ENCODE assay signal across 20 cellular contexts in genomic region chr21:27812279-27812678, GRCh38.
DNase-seq lines count a peak whose midpoint lies in the region; ATAC-seq, FAIRE-seq and TF ChIP-seq lines count a peak whose summit lies in the region.
"Had no signal": no experiment of that assay in that cellular context is flagged by ENCODE, and none has a peak within 500 bp of the region (broad histone marks: within the 10 kb centered on the region; RNA-seq: fewer than 3 reads in every experiment).

No MANE protein-coding gene starts in this region.

- 70 to 75% methylated on average over 4 of the region's 4 CpGs for WGBS in esophagus squamous epithelium, 2 donors

- no peak overlapping the region for H3K4me2 ChIP-seq in GM23338

- H3K27me3 ChIP-seq in GM23338 (ENCODE audit: insufficient read depth) (no peaks in the 10 kb centered on the region), bronchial epithelial cell (ENCODE audit: control insufficient read depth, insufficient read depth, low read length) (no peaks in the 10 kb centered on the region), esophagus squamous epithelium (no peaks in the 10 kb centered on the region)
- H3K27me3 ChIP-seq: Peyer's patch had no signal

- no peaks in the 10 kb centered on the region for H3K79me2 ChIP-seq in GM23338 (replicated peaks; ENCODE audit: insufficient read depth)

- H3K36me3 ChIP-seq in GM23338 (ENCODE audit: insufficient read depth) (no peaks in the 10 kb centered on the region), bronchial epithelial cell (ENCODE audit: control insufficient read depth, insufficient read depth, low read length) (no peaks in the 10 kb centered on the region), esophagus squamous epithelium (no peaks in the 10 kb centered on the region)
- H3K36me3 ChIP-seq: Peyer's patch had no signal

- no peaks in the 10 kb centered on the region for H4K20me1 ChIP-seq in GM23338 (replicated peaks; ENCODE audit: insufficient read depth)

- no peak for FAIRE-seq in bronchial epithelial cell (lab: Jason Lieb, UNC)

- no peaks in the 10 kb centered on the region for H3K9me3 ChIP-seq in esophagus squamous epithelium
- H3K9me3 ChIP-seq: Peyer's patch had no signal

- H3K4me1 Mint-ChIP-seq in GM23338 = no peaks in the 10 kb centered on the region
- H3K4me1 Mint-ChIP-seq: CD14-positive monocyte had no signal

- H3K9me2 ChIP-seq in GM23338 (ENCODE audit: insufficient read depth) = no peaks in the 10 kb centered on the region

- H3F3A ChIP-seq in GM23338 (replicated peaks; ENCODE audit: low read depth) = no peaks in the 10 kb centered on the region

- H3K27me3 Mint-ChIP-seq in GM23338 (ENCODE audit: insufficient read depth, low read depth, poor library complexity) = no peaks in the 10 kb centered on the region

- H3K27ac Mint-ChIP-seq in GM23338 = no peak overlapping the region
- H3K27ac Mint-ChIP-seq: CD14-positive monocyte had no signal

- H3K4me1 ChIP-seq in GM23338 (ENCODE audit: insufficient read depth) = peaks cover 3% of the 10 kb centered on the region; the same call in 1 of the 2 replicates
- H3K4me1 ChIP-seq in esophagus squamous epithelium = peaks cover 0 to 3% (median 0%) of the 10 kb centered on the region in 3 donors
- H3K4me1 ChIP-seq: Peyer's patch had no signal

- H3K36me3 Mint-ChIP-seq in GM23338 (ENCODE audit: low read depth) = no peaks in the 10 kb centered on the region
- H3K36me3 Mint-ChIP-seq: CD14-positive monocyte had no signal

- 0 out of 2 replicates have a peak overlapping the region, but pooled peaks have one; percentile 40 for H2AFZ ChIP-seq in GM23338

- no peak for TF ChIP-seq POLR2A in esophagus squamous epithelium (IDR thresholded peaks at IDR 0.05)

- no peak for DNase-seq in GM23338 (ENCODE audit: low spot score)
- peak; percentile 9 for DNase-seq in NCI-H226
- peak; percentile 60 for DNase-seq in bronchial epithelial cell (ENCODE audit: low read depth)
- peak; percentile 70 for DNase-seq in foreskin melanocyte
- DNase-seq in esophagus squamous epithelium (lab: John Stamatoyannopoulos, UW) = no peak
- DNase-seq in NK-92 treated with Interleukin-12 subunit alpha and Interleukin-12 subunit beta, amount 100 ng/mL, for 24 hours (lab: John Stamatoyannopoulos, UW) = no peak
- no peak for DNase-seq in GOT3 (lab: John Stamatoyannopoulos, UW)
- DNase-seq: ACHN, AML-193, COR-L47, DMS153, KBM-7, NCI-H1092 treated with DMSO at 0.1 percent for 48 hours, NCI-H2081 treated with DMSO at 0.1 percent for 48 hours, NCI-H510A treated with DMSO at 0.1 percent for 48 hours, NCI-H82, Peyer's patch, SHP77 had no signal

- intact Hi-C loops in esophagus squamous epithelium (cut with DNase I) = no loop called here

- H3K4me3 Mint-ChIP-seq in GM23338 = no peak overlapping the region
- H3K4me3 Mint-ChIP-seq: CD14-positive monocyte had no signal

- no peaks in the 10 kb centered on the region for H3K9me3 Mint-ChIP-seq in GM23338

- no peak overlapping the region for H3K4me3 ChIP-seq in GM23338
- H3K4me3 ChIP-seq in bronchial epithelial cell (ENCODE audit: low read depth, low read length) = no peak overlapping the region
- no peak overlapping the region for H3K4me3 ChIP-seq in esophagus squamous epithelium
- H3K4me3 ChIP-seq: Peyer's patch had no signal

- ATAC-seq in GM23338 (no peak), GM21528 (IDR thresholded peaks at IDR 0.05; ENCODE audit: low FRiP score, unreplicated experiment) (no peak)

- TF ChIP-seq CTCF in GM23338 (conservative IDR thresholded peaks at IDR 0.05; ENCODE audit: low read depth in 2 of 2) (no peak), bronchial epithelial cell (IDR thresholded peaks at IDR 0.05; ENCODE audit: insufficient read depth, low read length, severe bottlenecking) (no peak), esophagus squamous epithelium (IDR thresholded peaks at IDR 0.05) (no peak)

- no peak overlapping the region for H3K27ac ChIP-seq in GM23338 (ENCODE audit: low read depth)
- no peak overlapping the region for H3K27ac ChIP-seq in esophagus squamous epithelium
- H3K27ac ChIP-seq: Peyer's patch had no signal

TF ChIP-seq in GM23338, 12 proteins besides CTCF, POLR2A, EP300 and RAD21 (continues in another document):
- no peak for TF ChIP-seq ZNF331 (CRISPR knock-in tag; IDR thresholded peaks at IDR 0.05; ENCODE audit: low read depth)
- TF ChIP-seq EZH2phosphoT487 (IDR thresholded peaks at IDR 0.05; ENCODE audit: unreplicated experiment) = no peak
- no peak for TF ChIP-seq ETS1 (IDR thresholded peaks at IDR 0.05)
- no peak for TF ChIP-seq JUNB (IDR thresholded peaks at IDR 0.05; ENCODE audit: unreplicated experiment)
- no peak for TF ChIP-seq EZH2 (IDR thresholded peaks at IDR 0.05; ENCODE audit: low read depth, unreplicated experiment)
- no peak for TF ChIP-seq REST (IDR thresholded peaks at IDR 0.05; ENCODE audit: unreplicated experiment)
- TF ChIP-seq STAT1 (IDR thresholded peaks at IDR 0.05; ENCODE audit: unreplicated experiment) = no peak

Comparison
In these comparisons a context has a peak if more than half of its experiments do, and no peak if none do; other contexts are left out.
1. DNase-seq: peak in NCI-H226 (single experiment), bronchial epithelial cell (single experiment) and foreskin melanocyte (single experiment); none in GM23338 (single experiment), esophagus squamous epithelium (single experiment), NK-92 treated with Interleukin-12 subunit alpha and Interleukin-12 subunit beta, amount 100 ng/mL, for 24 hours (single experiment) and GOT3 (single experiment).